Comparison of ENCODE assay signal across 19 cellular contexts in genomic region chr11:33948494-33948893, GRCh38. TPM values are rescaled to one million over a fixed set of nuclear protein-coding genes. Genes with fewer than 3 reads are reported as not detected.
"Had no signal": no experiment of that assay in that cellular context is flagged by ENCODE, and none has a peak within 500 bp of the region (broad histone marks: within the 10 kb centered on the region; RNA-seq: fewer than 3 reads in every experiment).

No MANE protein-coding gene starts in this region.

- H3K27ac Mint-ChIP-seq: IgD-negative memory B cell had no signal

- H3K4me3 Mint-ChIP-seq: IgD-negative memory B cell had no signal

- H3K4me3 ChIP-seq: PC-9, Peyer's patch, SJSA1, SK-N-MC had no signal

- DNase-seq: KBM-7, MV-4-11, NCI-H1048, NCI-H1436, NCI-H187, NCI-H2171, NCI-H226, NCI-H524, NCI-H82, OCI-M1, PC-9, Peyer's patch, SHP77 treated with DMSO at 0.1 percent for 48 hours had no signal

- H3K9me3 ChIP-seq: Peyer's patch, SJSA1 had no signal

- H2AFZ ChIP-seq: PC-9 had no signal

- H3K4me1 ChIP-seq: Peyer's patch, SJSA1 had no signal

- H3K27me3 ChIP-seq: Peyer's patch, SJSA1 had no signal

- H3K36me3 ChIP-seq: Peyer's patch, SJSA1 had no signal

- FAIRE-seq: HTR-8/SVneo had no signal

- H3K27ac ChIP-seq: HL-60, PC-9, Peyer's patch, SJSA1, SK-N-MC had no signal

- H3K27me3 Mint-ChIP-seq: IgD-negative memory B cell had no signal

- ATAC-seq: Right ventricle myocardium inferior had no signal

- H3K4me2 ChIP-seq: PC-9 had no signal

RNA-seq across cellular contexts. Expression of gene LMO2, which starts 56.6 kb away (rescaled TPM):
- total RNA-seq: SJSA1 had no signal
